Comparison of ENCODE assay signal across 1 cellular context in genomic region chr18:73691624-73692023, GRCh38.
TF ChIP-seq lines count a peak whose summit lies in the region.

No MANE protein-coding gene starts in this region.

TF ChIP-seq in SK-N-SH, 30 proteins besides CTCF, POLR2A, EP300 and RAD21 (continued from another document):
- TF ChIP-seq ZBTB33 (IDR thresholded peaks at IDR 0.05; ENCODE audit: borderline replicate concordance, low read depth) = no peak
- no peak for TF ChIP-seq USF2 (IDR thresholded peaks at IDR 0.05; ENCODE audit: borderline replicate concordance, low read depth, low read length)
- TF ChIP-seq SIN3A (IDR thresholded peaks at IDR 0.05; ENCODE audit: borderline replicate concordance, low read depth, low read length) = no peak
- no peak for TF ChIP-seq PBX3 (IDR thresholded peaks at IDR 0.05)
- TF ChIP-seq GABPA (IDR thresholded peaks at IDR 0.05; ENCODE audit: low read depth) = no peak
- TF ChIP-seq FOXM1 (IDR thresholded peaks at IDR 0.05; ENCODE audit: low read depth) = no peak
- TF ChIP-seq GATA2 (CRISPR knock-in tag; IDR thresholded peaks at IDR 0.05) = no peak
- no peak for TF ChIP-seq FOSL2 (IDR thresholded peaks at IDR 0.05; ENCODE audit: borderline replicate concordance, low read depth)
- TF ChIP-seq YY1 (IDR thresholded peaks at IDR 0.05; ENCODE audit: low read depth) = no peak
- no peak for TF ChIP-seq MAX (IDR thresholded peaks at IDR 0.05; ENCODE audit: low read depth)
- no peak for TF ChIP-seq POLR2AphosphoS5 (IDR thresholded peaks at IDR 0.05; ENCODE audit: low read depth, low read length)
